Comparison of ENCODE assay signal across 8 cellular contexts in the genomic region with DNA sequence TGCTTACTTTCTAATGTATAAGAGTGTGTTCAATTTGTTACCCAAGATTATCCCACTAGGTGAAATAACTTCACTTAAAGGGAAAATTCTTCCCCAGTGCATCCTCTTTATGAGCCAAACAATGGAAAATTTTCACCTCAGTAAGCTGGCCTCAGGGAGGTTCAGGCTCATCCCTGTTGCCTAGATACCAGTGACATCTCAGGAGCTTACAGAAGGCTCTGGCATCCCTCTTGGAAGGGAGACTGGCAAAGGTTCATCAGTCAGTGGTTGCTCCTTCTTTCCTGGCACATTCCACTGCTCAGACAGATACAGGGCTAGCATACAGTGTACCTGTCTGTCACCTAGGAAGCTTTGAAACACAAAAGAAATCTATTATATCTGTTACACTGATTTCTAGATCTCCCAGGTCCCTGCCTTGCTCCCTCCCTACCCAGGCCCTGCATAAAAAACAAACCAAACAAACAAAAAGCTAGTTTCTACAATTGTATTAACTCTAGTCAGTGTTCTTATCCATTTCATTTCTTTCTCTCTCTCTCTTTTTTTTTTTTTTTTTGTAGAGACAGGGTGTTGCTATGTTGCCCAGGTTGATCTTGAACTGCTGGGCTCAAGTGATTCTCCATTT. TPM values are rescaled to one million over a fixed set of nuclear protein-coding genes. Genes with fewer than 3 reads are reported as not detected.
DNase-seq lines count a peak whose midpoint lies in the region; ATAC-seq and TF ChIP-seq lines count a peak whose summit lies in the region.

No MANE protein-coding gene starts in this region.

- peaks cover 29% of the 10 kb centered on the region for H3K36me3 Mint-ChIP-seq in activated CD4-positive, alpha-beta T cell treated with anti-CD3 and anti-CD28 coated beads, Interleukin-2, amount 10 ng/mL, durations not matched to agents 24 days and 14 days (ENCODE audit: low read depth)
- H3K36me3 Mint-ChIP-seq in activated CD4-positive, alpha-beta memory T cell treated with anti-CD3 and anti-CD28 coated beads for 36 hours, result peaks cover 19% of the 10 kb centered on the region
- peaks cover 7% of the 10 kb centered on the region for H3K36me3 Mint-ChIP-seq in glutamatergic neuron (ENCODE audit: unreplicated experiment)
- peaks cover 24% of the 10 kb centered on the region for H3K36me3 Mint-ChIP-seq in stimulated activated memory B cell treated with anti-CD40 and anti-IgM and Interleukin-4, amounts not matched to agents 10 μg/mL and 1 μg/mL and 100 μg/mL, for 72 hours

- peaks cover 8% of the 10 kb centered on the region for H3K9me3 Mint-ChIP-seq in activated CD4-positive, alpha-beta T cell treated with anti-CD3 and anti-CD28 coated beads, Interleukin-2, amount 10 ng/mL, durations not matched to agents 24 days and 14 days
- H3K9me3 Mint-ChIP-seq in activated CD4-positive, alpha-beta memory T cell treated with anti-CD3 and anti-CD28 coated beads for 36 hours, result no peaks in the 10 kb centered on the region
- peaks cover 10% of the 10 kb centered on the region for H3K9me3 Mint-ChIP-seq in glutamatergic neuron (ENCODE audit: unreplicated experiment)
- no peaks in the 10 kb centered on the region for H3K9me3 Mint-ChIP-seq in stimulated activated memory B cell treated with anti-CD40 and anti-IgM and Interleukin-4, amounts not matched to agents 10 μg/mL and 1 μg/mL and 100 μg/mL, for 72 hours

- POLR2A ChIA-PET in activated CD4-positive, alpha-beta memory T cell treated with anti-CD3 and anti-CD28 coated beads for 36 hours (lab: Charles Lee), result interaction anchor here (0.7 kb wide), 2 partner anchors 215 to 263 kb away, joined by 4 to 5 read pairs; no protein-coding TSS in a partner anchor

- peaks cover 35% of the 10 kb centered on the region for H3K4me1 Mint-ChIP-seq in activated CD4-positive, alpha-beta T cell treated with anti-CD3 and anti-CD28 coated beads, Interleukin-2, amount 10 ng/mL, durations not matched to agents 24 days and 14 days
- H3K4me1 Mint-ChIP-seq in activated CD4-positive, alpha-beta memory T cell treated with anti-CD3 and anti-CD28 coated beads for 36 hours (ENCODE audit: low read depth), result peaks cover 34% of the 10 kb centered on the region
- peaks cover 22% of the 10 kb centered on the region for H3K4me1 Mint-ChIP-seq in glutamatergic neuron (ENCODE audit: low read depth, unreplicated experiment)
- peaks cover 44% of the 10 kb centered on the region for H3K4me1 Mint-ChIP-seq in stimulated activated memory B cell treated with anti-CD40 and anti-IgM and Interleukin-4, amounts not matched to agents 10 μg/mL and 1 μg/mL and 100 μg/mL, for 72 hours

- no peak for DNase-seq in activated CD4-positive, alpha-beta T cell treated with anti-CD3 and anti-CD28 coated beads, Interleukin-2, amount 10 ng/mL, durations not matched to agents 24 days and 14 days
- DNase-seq in activated CD4-positive, alpha-beta T cell treated with anti-CD3 and anti-CD28 coated beads for 4 hours, result no peak
- DNase-seq in activated CD4-positive, alpha-beta memory T cell treated with anti-CD3 and anti-CD28 coated beads for 36 hours, result no peak
- DNase-seq in glutamatergic neuron (no peak), HuH-7.5 (ENCODE audit: low spot score) (no peak), NCI-H1930 (lab: John Stamatoyannopoulos, UW) (no peak)

- intact Hi-C loops in activated CD4-positive, alpha-beta T cell treated with anti-CD3 and anti-CD28 coated beads, Interleukin-2, amount 10 ng/mL, durations not matched to agents 24 days and 14 days (cut with micrococcal nuclease), result loop anchor here (5.0 kb wide), 3 partner anchors 377 to 1522 kb away; a partner anchor contains a TSS
- intact Hi-C loops in activated CD4-positive, alpha-beta memory T cell treated with anti-CD3 and anti-CD28 coated beads for 36 hours (cut with micrococcal nuclease), result loop anchor here (5.0 kb wide), 3 partner anchors 53 to 377 kb away; a partner anchor contains a TSS

- H3K27me3 Mint-ChIP-seq in activated CD4-positive, alpha-beta T cell treated with anti-CD3 and anti-CD28 coated beads, Interleukin-2, amount 10 ng/mL, durations not matched to agents 24 days and 14 days, result peaks cover 19% of the 10 kb centered on the region
- H3K27me3 Mint-ChIP-seq in activated CD4-positive, alpha-beta memory T cell treated with anti-CD3 and anti-CD28 coated beads for 36 hours, result no peaks in the 10 kb centered on the region
- H3K27me3 Mint-ChIP-seq in glutamatergic neuron (ENCODE audit: unreplicated experiment), result peaks cover 8% of the 10 kb centered on the region
- H3K27me3 Mint-ChIP-seq in stimulated activated memory B cell treated with anti-CD40 and anti-IgM and Interleukin-4, amounts not matched to agents 10 μg/mL and 1 μg/mL and 100 μg/mL, for 72 hours, result no peaks in the 10 kb centered on the region

- peak overlapping the region; percentile 98 for H3K4me3 Mint-ChIP-seq in activated CD4-positive, alpha-beta T cell treated with anti-CD3 and anti-CD28 coated beads, Interleukin-2, amount 10 ng/mL, durations not matched to agents 24 days and 14 days
- peak overlapping the region; percentile 96 for H3K4me3 Mint-ChIP-seq in activated CD4-positive, alpha-beta memory T cell treated with anti-CD3 and anti-CD28 coated beads for 36 hours
- H3K4me3 Mint-ChIP-seq in glutamatergic neuron (ENCODE audit: unreplicated experiment), result peak overlapping the region; percentile 99
- H3K4me3 Mint-ChIP-seq in stimulated activated memory B cell treated with anti-CD40 and anti-IgM and Interleukin-4, amounts not matched to agents 10 μg/mL and 1 μg/mL and 100 μg/mL, for 72 hours, result peak overlapping the region; percentile 89

- no peak for ATAC-seq in stimulated activated memory B cell treated with anti-CD40 and anti-IgM and Interleukin-4, amounts not matched to agents 10 μg/mL and 1 μg/mL and 100 μg/mL, for 72 hours
- no peak for ATAC-seq in HG03571 (IDR thresholded peaks at IDR 0.05; ENCODE audit: unreplicated experiment)

- CTCF ChIA-PET in activated CD4-positive, alpha-beta memory T cell treated with anti-CD3 and anti-CD28 coated beads for 36 hours (lab: Charles Lee), result interaction anchor here (0.7 to 2.3 kb wide), 3 partner anchors 21 to 198 kb away, joined by 3 to 6 read pairs (median 3); a partner anchor contains a TSS

- no peak for TF ChIP-seq CTCF in glutamatergic neuron (IDR thresholded peaks at IDR 0.05; ENCODE audit: partially characterized antibody, unreplicated experiment)

- H3K27ac Mint-ChIP-seq in activated CD4-positive, alpha-beta T cell treated with anti-CD3 and anti-CD28 coated beads, Interleukin-2, amount 10 ng/mL, durations not matched to agents 24 days and 14 days, result peak overlapping the region; percentile 98
- H3K27ac Mint-ChIP-seq in activated CD4-positive, alpha-beta memory T cell treated with anti-CD3 and anti-CD28 coated beads for 36 hours, result peak overlapping the region; percentile 87
- H3K27ac Mint-ChIP-seq in glutamatergic neuron (ENCODE audit: unreplicated experiment), result peak overlapping the region; percentile 100
- peak overlapping the region; percentile 91 for H3K27ac Mint-ChIP-seq in stimulated activated memory B cell treated with anti-CD40 and anti-IgM and Interleukin-4, amounts not matched to agents 10 μg/mL and 1 μg/mL and 100 μg/mL, for 72 hours

RNA-seq across cellular contexts. Expression of a gene that starts 1.7 kb away (rescaled TPM):
- total RNA-seq in activated CD4-positive, alpha-beta T cell treated with anti-CD3 and anti-CD28 coated beads, Interleukin-2, amount 10 ng/mL, durations not matched to agents 24 days and 14 days, result 57.9 and 58.4 TPM in 2 replicates
- total RNA-seq in activated CD4-positive, alpha-beta memory T cell treated with anti-CD3 and anti-CD28 coated beads for 36 hours, result 10 to 100 TPM; 41.6 to 43.4 TPM
- 182 TPM for total RNA-seq in glutamatergic neuron (ENCODE audit: unreplicated experiment)

RNA-seq across cellular contexts. Expression of a gene that starts 29.6 kb away (rescaled TPM):
- total RNA-seq in activated CD4-positive, alpha-beta T cell treated with anti-CD3 and anti-CD28 coated beads, Interleukin-2, amount 10 ng/mL, durations not matched to agents 24 days and 14 days, result 53.1 and 54.1 TPM in 2 replicates
- total RNA-seq in activated CD4-positive, alpha-beta memory T cell treated with anti-CD3 and anti-CD28 coated beads for 36 hours, result 10 to 100 TPM; 36.5 to 38.5 TPM
- 35.5 TPM for total RNA-seq in glutamatergic neuron (ENCODE audit: unreplicated experiment)

RNA-seq across cellular contexts. Expression of a gene that starts 52.6 kb away (rescaled TPM):
- 14.5 and 15.2 TPM in 2 replicates for total RNA-seq in activated CD4-positive, alpha-beta T cell treated with anti-CD3 and anti-CD28 coated beads, Interleukin-2, amount 10 ng/mL, durations not matched to agents 24 days and 14 days
- 1 to 10 TPM; 6.9 to 7.5 TPM for total RNA-seq in activated CD4-positive, alpha-beta memory T cell treated with anti-CD3 and anti-CD28 coated beads for 36 hours
- 162 TPM for total RNA-seq in glutamatergic neuron (ENCODE audit: unreplicated experiment)

Comparison
In these comparisons a context has a peak if more than half of its experiments do, and no peak if none do; other contexts are left out.
1. RNA of a gene that starts 52.6 kb away (total RNA-seq): 162 TPM in glutamatergic neuron (single experiment); 14.5 to 15.2 TPM in activated CD4-positive, alpha-beta T cell treated with anti-CD3 and anti-CD28 coated beads, Interleukin-2, amount 10 ng/mL, durations not matched to agents 24 days and 14 days and 6.9 to 7.5 TPM in activated CD4-positive, alpha-beta memory T cell treated with anti-CD3 and anti-CD28 coated beads for 36 hours; every median in the first group is over 10 times any median in the second.
2. Peak in every context shown above with its lines, with median percentiles within 50 percentile points of each other: H3K27ac Mint-ChIP-seq and H3K4me3 Mint-ChIP-seq.